In the genomic region with DNA sequence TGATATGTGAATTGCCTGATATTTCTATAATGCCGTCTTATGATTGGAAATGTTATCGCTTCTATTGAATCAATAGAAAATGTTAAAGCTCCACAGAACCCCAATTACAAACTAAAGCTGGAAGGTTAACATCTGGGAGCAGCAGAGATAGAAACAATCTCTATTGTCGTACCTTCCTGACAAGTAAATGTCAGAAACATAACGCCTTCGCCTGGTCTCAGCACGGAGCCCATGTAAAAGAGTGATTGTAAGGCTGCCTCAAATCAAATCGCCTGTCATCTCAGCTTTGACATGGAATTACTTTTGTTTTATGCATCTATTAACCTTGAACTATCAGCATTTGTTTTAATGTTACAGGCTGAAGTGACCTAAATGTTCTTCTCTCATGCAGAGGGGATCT, we compare ENCODE assay signal across 8 cellular contexts.
"Had no signal": no experiment of that assay in that cellular context is flagged by ENCODE, and none has a peak within 500 bp of the region (broad histone marks: within the 10 kb centered on the region; RNA-seq: fewer than 3 reads in every experiment).

No MANE protein-coding gene starts in this region.

- FAIRE-seq: G401.6, GM12878, GM12891, GM12892, GM18507, GM19239 had no signal

- DNase-seq: GDM1, GF-D8 had no signal

- H3K4me3 ChIP-seq: GM12878 had no signal

- ATAC-seq: GM12878 had no signal
